In the genomic region with DNA sequence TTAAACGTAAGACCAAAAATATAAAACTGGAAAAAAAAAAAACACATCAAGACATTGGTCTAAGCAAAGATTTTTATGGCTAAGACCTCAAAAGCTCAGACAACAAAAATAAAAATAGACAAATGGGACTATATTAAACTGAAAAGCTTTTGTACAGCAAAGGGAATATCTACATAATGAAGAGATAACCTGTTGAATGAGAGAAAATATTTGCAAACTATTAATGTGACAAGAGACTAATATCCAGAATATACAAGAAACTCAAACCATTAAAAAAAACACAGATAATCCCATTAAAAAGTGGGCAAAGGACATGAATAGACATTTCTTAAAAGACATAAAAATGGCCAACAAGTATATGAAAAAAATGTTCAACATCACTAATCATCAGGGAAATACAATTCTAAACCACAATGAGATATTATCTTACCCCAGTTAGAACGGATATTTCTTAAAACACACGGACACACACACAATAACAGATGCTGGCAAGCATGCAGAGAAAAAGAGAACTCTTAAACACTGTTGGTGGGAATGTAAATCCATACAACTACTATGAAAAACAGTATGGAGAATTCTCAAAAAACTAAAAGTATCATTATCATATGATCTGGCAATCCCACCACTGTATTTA, we compare ENCODE assay signal across 18 cellular contexts.
"Had no signal": no experiment of that assay in that cellular context is flagged by ENCODE, and none has a peak within 500 bp of the region (broad histone marks: within the 10 kb centered on the region; RNA-seq: fewer than 3 reads in every experiment).

No MANE protein-coding gene starts in this region.

- H3K27me3 Mint-ChIP-seq: activated naive CD8-positive, alpha-beta T cell; brain had no signal

- H3K27ac Mint-ChIP-seq: activated naive CD8-positive, alpha-beta T cell had no signal

- H3K4me1 ChIP-seq: esophagus squamous epithelium, pancreas, uterus had no signal

- H3K4me3 ChIP-seq: esophagus squamous epithelium, left ventricle myocardium inferior, pancreas, skin epidermis, thyroid gland, uterus had no signal

- H3K9me3 Mint-ChIP-seq: neural crest cell had no signal

- DNase-seq: activated CD4-positive, alpha-beta T cell treated with anti-CD3 and anti-CD28 coated beads, Interleukin-2, amount 50 U/mL, for 4 hours; activated gamma-delta T cell; activated T-cell treated with anti-CD3 and anti-CD28 coated beads, Interleukin-2, amount 50 U/mL, for 1 hour; amygdala; esophagus squamous epithelium; foreskin keratinocyte; head of caudate nucleus; islet precursor cell; left ventricle myocardium inferior; mesenchymal stem cell; pancreas; stimulated activated CD4-positive, alpha-beta T cell treated with anti-CD3 and anti-CD28 coated beads, Interleukin-4, amount 100 ng/mL, for 4 hours; uterus had no signal

- H3K36me3 ChIP-seq: left ventricle myocardium inferior, pancreas, thyroid gland, uterus had no signal

- ATAC-seq: foreskin keratinocyte, pancreas had no signal

- H3K27me3 ChIP-seq: esophagus squamous epithelium, foreskin keratinocyte, pancreas, thyroid gland, uterus had no signal

- H3K27ac ChIP-seq: esophagus squamous epithelium, foreskin keratinocyte, left ventricle myocardium inferior, pancreas, skin epidermis, thyroid gland, uterus had no signal

- H3K9me3 ChIP-seq: esophagus squamous epithelium, left ventricle myocardium inferior, pancreas, thyroid gland, uterus had no signal

- H3K4me3 Mint-ChIP-seq: activated naive CD8-positive, alpha-beta T cell; brain; neural crest cell had no signal
